ENCODE assay signal across 2 cellular contexts in the genomic region with DNA sequence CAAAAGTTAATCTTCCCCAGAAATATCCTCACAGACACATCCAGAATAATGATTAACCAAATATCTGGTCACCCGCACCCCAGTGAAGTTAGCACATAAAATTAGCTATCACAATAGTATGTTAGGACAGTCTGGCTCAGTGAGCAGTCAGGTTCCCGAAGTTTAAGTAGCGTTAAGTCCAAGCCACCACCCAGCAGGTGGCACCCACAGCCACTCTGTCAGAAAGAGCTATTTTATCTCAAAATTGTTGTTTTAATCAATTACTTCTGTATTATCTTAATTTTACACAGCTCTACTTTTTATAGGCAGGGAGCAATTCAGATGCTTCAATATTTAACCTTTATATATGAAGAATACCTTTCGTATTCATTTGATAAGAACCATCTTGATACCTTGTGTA.
TF ChIP-seq lines count a peak whose summit lies in the region.

No MANE protein-coding gene starts in this region.

TF ChIP-seq in A549, 52 proteins besides CTCF, POLR2A, EP300 and RAD21:
- TF ChIP-seq ESRRA (IDR thresholded peaks at IDR 0.05; ENCODE audit: borderline replicate concordance, low read length) (no peak), POLR2AphosphoS2 (conservative IDR thresholded peaks at IDR 0.05; ENCODE audit: low read length) (no peak), SMC3 (IDR thresholded peaks at IDR 0.05) (no peak), MAX (IDR thresholded peaks at IDR 0.05) (no peak), ZC3H11A (IDR thresholded peaks at IDR 0.05) (no peak), TP53 (CRISPR knock-in tag; IDR thresholded peaks at IDR 0.05) (no peak), CBX8 (IDR thresholded peaks at IDR 0.05) (no peak), FOSB (CRISPR knock-in tag; IDR thresholded peaks at IDR 0.05) (no peak), MAFK (IDR thresholded peaks at IDR 0.05; ENCODE audit: partially characterized antibody) (no peak), CBX2 (IDR thresholded peaks at IDR 0.05; ENCODE audit: borderline replicate concordance, low read depth) (no peak), BCL3 (IDR thresholded peaks at IDR 0.05) (no peak), EHF (CRISPR knock-in tag; IDR thresholded peaks at IDR 0.05) (no peak)

TF ChIP-seq in GM23338, 12 proteins besides CTCF, POLR2A, EP300 and RAD21:
- no peak for TF ChIP-seq STAT1 (IDR thresholded peaks at IDR 0.05; ENCODE audit: unreplicated experiment)
- no peak for TF ChIP-seq CREB1 (CRISPR knock-in tag; IDR thresholded peaks at IDR 0.05; ENCODE audit: low read depth)
- TF ChIP-seq, protein P1, sequence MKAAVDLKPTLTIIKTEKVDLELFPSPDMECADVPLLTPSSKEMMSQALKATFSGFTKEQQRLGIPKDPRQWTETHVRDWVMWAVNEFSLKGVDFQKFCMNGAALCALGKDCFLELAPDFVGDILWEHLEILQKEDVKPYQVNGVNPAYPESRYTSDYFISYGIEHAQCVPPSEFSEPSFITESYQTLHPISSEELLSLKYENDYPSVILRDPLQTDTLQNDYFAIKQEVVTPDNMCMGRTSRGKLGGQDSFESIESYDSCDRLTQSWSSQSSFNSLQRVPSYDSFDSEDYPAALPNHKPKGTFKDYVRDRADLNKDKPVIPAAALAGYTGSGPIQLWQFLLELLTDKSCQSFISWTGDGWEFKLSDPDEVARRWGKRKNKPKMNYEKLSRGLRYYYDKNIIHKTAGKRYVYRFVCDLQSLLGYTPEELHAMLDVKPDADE (IDR thresholded peaks at IDR 0.05), result no peak
- TF ChIP-seq POLR2AphosphoS5 (IDR thresholded peaks at IDR 0.05; ENCODE audit: low read depth), result no peak
- no peak for TF ChIP-seq NANOG (IDR thresholded peaks at IDR 0.05; ENCODE audit: borderline replicate concordance)
- no peak for TF ChIP-seq ZNF114 (CRISPR knock-in tag; IDR thresholded peaks at IDR 0.05)
- no peak for TF ChIP-seq ZNF462 (CRISPR knock-in tag; IDR thresholded peaks at IDR 0.05)
- TF ChIP-seq REST (IDR thresholded peaks at IDR 0.05; ENCODE audit: unreplicated experiment), result no peak
- no peak for TF ChIP-seq EZH2 (IDR thresholded peaks at IDR 0.05; ENCODE audit: low read depth, unreplicated experiment)
- TF ChIP-seq JUNB (IDR thresholded peaks at IDR 0.05; ENCODE audit: unreplicated experiment), result no peak
- no peak for TF ChIP-seq EZH2phosphoT487 (IDR thresholded peaks at IDR 0.05; ENCODE audit: unreplicated experiment)
- TF ChIP-seq ZNF331 (CRISPR knock-in tag; IDR thresholded peaks at IDR 0.05; ENCODE audit: low read depth), result no peak
